16 cellular contexts compared by ENCODE assay signal in genomic region chr1:22816063-22816775, GRCh38.
DNase-seq lines count a peak whose midpoint lies in the region; ATAC-seq, FAIRE-seq and TF ChIP-seq lines count a peak whose summit lies in the region.
"Had no signal": no experiment of that assay in that cellular context is flagged by ENCODE, and none has a peak within 500 bp of the region (broad histone marks: within the 10 kb centered on the region; RNA-seq: fewer than 3 reads in every experiment).

No MANE protein-coding gene starts in this region.

- H3K4me1 ChIP-seq in right cardiac atrium (ENCODE audit: control insufficient read depth, insufficient read depth, low read length) (no peaks in the 10 kb centered on the region), right atrium auricular region (no peaks in the 10 kb centered on the region), kidney (ENCODE audit: control insufficient read depth in 1 of 2, insufficient read depth in 1 of 2, low read depth in 1 of 2, low read length in 2 of 2) (peaks cover 0 to 2% of the 10 kb centered on the region in 2 donors), skeletal muscle tissue (ENCODE audit: control insufficient read depth in 3 of 3, insufficient read depth in 3 of 3, low read length in 3 of 3) (peaks cover 0 to 2% (median 0%) of the 10 kb centered on the region in 3 donors)

- no peaks in the 10 kb centered on the region for H3K9me3 ChIP-seq in right cardiac atrium (ENCODE audit: control insufficient read depth, low read length)
- no peaks in the 10 kb centered on the region for H3K9me3 ChIP-seq in right atrium auricular region
- H3K9me3 ChIP-seq in kidney (ENCODE audit: control insufficient read depth in 1 of 2, low read length in 2 of 2): no peaks in the 10 kb centered on the region
- no peaks in the 10 kb centered on the region for H3K9me3 ChIP-seq in skeletal muscle tissue (ENCODE audit: control insufficient read depth in 3 of 3, low read length in 3 of 3)
- H3K9me3 ChIP-seq: A549 had no signal

- H3K27me3 ChIP-seq in right cardiac atrium (ENCODE audit: control insufficient read depth, insufficient read depth) (no peaks in the 10 kb centered on the region), right atrium auricular region (no peaks in the 10 kb centered on the region), skeletal muscle tissue (ENCODE audit: control insufficient read depth in 3 of 3, insufficient read depth in 3 of 3, low read length in 3 of 3) (peaks cover 0 to 9% (median 0%) of the 10 kb centered on the region in 3 donors)

- intact Hi-C loops in right cardiac atrium (cut with DNase I) (no loop called here), kidney (cut with DNase I) (no loop called here)

- H3K36me3 ChIP-seq in right atrium auricular region (no peaks in the 10 kb centered on the region), kidney (ENCODE audit: control insufficient read depth in 1 of 2, insufficient read depth in 2 of 2, low read length in 2 of 2) (no peaks in the 10 kb centered on the region), skeletal muscle tissue (ENCODE audit: control insufficient read depth in 3 of 3, insufficient read depth in 3 of 3, low read length in 3 of 3) (no peaks in the 10 kb centered on the region)

- 77% methylated on average over 9 of the region's 9 CpGs for WGBS in right cardiac atrium

- no peak for FAIRE-seq in kidney (lab: Jason Lieb, UNC)
- FAIRE-seq: A549 had no signal

- DNase-seq in right cardiac atrium (peak in 2 of 3 donors; percentile 41 to 78), right atrium auricular region (ENCODE audit: low spot score) (no peak), kidney (peak; percentile 38), middle frontal gyrus (ENCODE audit: extremely low spot score, low spot score) (no peak)
- no peak for DNase-seq in activated CD4-positive, alpha-beta T cell treated with anti-CD3 and anti-CD28 coated beads for 48 hours
- DNase-seq: CD4-positive, alpha-beta T cell; GF-D8; GOT3; HFFc6; KG1; NCI-H1105; NCI-H187; PC-3 had no signal

- no peak overlapping the region for H3K4me3 ChIP-seq in right cardiac atrium (ENCODE audit: low read length)
- H3K4me3 ChIP-seq in right atrium auricular region: no peak overlapping the region
- no peak overlapping the region for H3K4me3 ChIP-seq in kidney (ENCODE audit: low read length in 2 of 2)
- no peak overlapping the region for H3K4me3 ChIP-seq in skeletal muscle tissue (ENCODE audit: low read length in 3 of 3)
- H3K4me3 ChIP-seq: A549 had no signal

- H3K27ac ChIP-seq in right cardiac atrium (ENCODE audit: low read length) (no peak overlapping the region), right atrium auricular region (no peak overlapping the region), kidney (ENCODE audit: low read depth in 2 of 2, low read length in 2 of 2) (no peak overlapping the region), skeletal muscle tissue (ENCODE audit: low read depth, low read length) (peak overlapping the region; percentile 27)

- ATAC-seq in right cardiac atrium (peak; percentile 17 to 32), HG02623 (IDR thresholded peaks at IDR 0.05; ENCODE audit: unreplicated experiment) (no peak)
- ATAC-seq: A549, PC-3 had no signal

- H3K9ac ChIP-seq in kidney (ENCODE audit: low read length in 2 of 2) (no peak overlapping the region), skeletal muscle tissue (ENCODE audit: low read depth in 1 of 3, low read length in 3 of 3) (no peak overlapping the region)

- TF ChIP-seq CTCF in right atrium auricular region (IDR thresholded peaks at IDR 0.05) (no peak), kidney (IDR thresholded peaks at IDR 0.05; ENCODE audit: borderline replicate concordance, extremely low read depth, insufficient read depth) (no peak)

Comparison
In these comparisons a context has a peak if more than half of its experiments do, and no peak if none do; other contexts are left out.
1. DNase-seq: peak in right cardiac atrium (2 of 3) and kidney (single experiment); none in right atrium auricular region (single experiment), middle frontal gyrus (single experiment) and activated CD4-positive, alpha-beta T cell treated with anti-CD3 and anti-CD28 coated beads for 48 hours (single experiment).